17 cellular contexts compared by ENCODE assay signal in genomic region chr4:98643760-98644159, GRCh38. TPM values are rescaled to one million over a fixed set of nuclear protein-coding genes. Genes with fewer than 3 reads are reported as not detected.
DNase-seq lines count a peak whose midpoint lies in the region; ATAC-seq and TF ChIP-seq lines count a peak whose summit lies in the region.
"Had no signal": no experiment of that assay in that cellular context is flagged by ENCODE, and none has a peak within 500 bp of the region (broad histone marks: within the 10 kb centered on the region; RNA-seq: fewer than 3 reads in every experiment).

No MANE protein-coding gene starts in this region.

- H3K9me3 Mint-ChIP-seq in activated T-cell treated with anti-CD3 and anti-CD28 coated beads, Interleukin-2, amount 50 U/mL, for 72 hours: no peaks in the 10 kb centered on the region
- no peaks in the 10 kb centered on the region for H3K9me3 Mint-ChIP-seq in central memory CD8-positive, alpha-beta T cell
- H3K9me3 Mint-ChIP-seq in stimulated activated effector memory CD8-positive, alpha-beta T cell treated with anti-CD3 and anti-CD28 coated beads, Interleukin-12 subunit alpha, Interleukin-12 subunit beta, amount 100 ng/mL, for 72 hours: no peaks in the 10 kb centered on the region
- H3K9me3 Mint-ChIP-seq: mesothelial cell of epicardium had no signal

- peak overlapping the region; percentile 92 for H3K27ac Mint-ChIP-seq in activated T-cell treated with anti-CD3 and anti-CD28 coated beads, Interleukin-2, amount 50 U/mL, for 72 hours
- peak overlapping the region; percentile 25 for H3K27ac Mint-ChIP-seq in central memory CD8-positive, alpha-beta T cell (ENCODE audit: low read depth)
- no peak overlapping the region for H3K27ac Mint-ChIP-seq in stimulated activated effector memory CD8-positive, alpha-beta T cell treated with anti-CD3 and anti-CD28 coated beads, Interleukin-12 subunit alpha, Interleukin-12 subunit beta, amount 100 ng/mL, for 72 hours
- H3K27ac Mint-ChIP-seq: mesothelial cell of epicardium had no signal

- POLR2A ChIA-PET in PC-3 (lab: Charles Lee; ENCODE audit: unreplicated experiment): interaction anchor here (0.6 kb wide), 1 partner anchor 10 kb away, joined by 4 read pairs; no protein-coding TSS in a partner anchor

- CTCF ChIA-PET in PC-3 (lab: Charles Lee): no interaction called here

- intact Hi-C loops in PC-3 (cut with micrococcal nuclease): no loop called here

- H3K27ac ChIP-seq in PC-3 (ENCODE audit: low read length): peak overlapping the region; percentile 66

- no TSS peak for BruUV-seq in PC-3 (replicated peaks; lab: Mats Ljungman, UMichigan)

- H3K4me3 Mint-ChIP-seq in activated T-cell treated with anti-CD3 and anti-CD28 coated beads, Interleukin-2, amount 50 U/mL, for 72 hours: peak overlapping the region; percentile 74 to 87
- peak overlapping the region; percentile 20 for H3K4me3 Mint-ChIP-seq in central memory CD8-positive, alpha-beta T cell
- H3K4me3 Mint-ChIP-seq in stimulated activated effector memory CD8-positive, alpha-beta T cell treated with anti-CD3 and anti-CD28 coated beads, Interleukin-12 subunit alpha, Interleukin-12 subunit beta, amount 100 ng/mL, for 72 hours: peak overlapping the region; percentile 36
- H3K4me3 Mint-ChIP-seq: brain, mesothelial cell of epicardium had no signal

- no peaks in the 10 kb centered on the region for H3F3A ChIP-seq in PC-3 (ENCODE audit: low read length, unreplicated experiment)

- H3K9me2 ChIP-seq in PC-3 (replicated peaks; ENCODE audit: low read length): no peaks in the 10 kb centered on the region

- H3K4me1 ChIP-seq in PC-3 (ENCODE audit: insufficient read depth, low read length): peaks cover 46% of the 10 kb centered on the region

- no peaks in the 10 kb centered on the region for H4K20me1 ChIP-seq in PC-3 (ENCODE audit: low read length)

- H3K79me2 ChIP-seq in PC-3 (ENCODE audit: low read length): peaks cover 92% of the 10 kb centered on the region

- H3K36me3 ChIP-seq in PC-3 (ENCODE audit: low read depth, low read length): no peaks in the 10 kb centered on the region
- H3K36me3 ChIP-seq: HAP-1 had no signal

- H2AFZ ChIP-seq in PC-3 (ENCODE audit: low read length): no peak overlapping the region

- no peak for TF ChIP-seq CTCF in PC-3 (conservative IDR thresholded peaks at IDR 0.05; ENCODE audit: low read depth, low read length)

- DNase-seq in activated T-cell treated with anti-CD3 and anti-CD28 coated beads, Interleukin-2, amount 50 U/mL, for 72 hours: no peak
- DNase-seq in activated T-cell treated with anti-CD3 and anti-CD28 coated beads for 4 hours: no peak
- no peak for DNase-seq in PC-3
- no peak for DNase-seq in central memory CD8-positive, alpha-beta T cell (ENCODE audit: low spot score in 2 of 2)
- no peak for DNase-seq in stimulated activated effector memory CD8-positive, alpha-beta T cell treated with anti-CD3 and anti-CD28 coated beads, Interleukin-12 subunit alpha, Interleukin-12 subunit beta, amount 100 ng/mL, for 72 hours (ENCODE audit: low spot score in 2 of 2)
- DNase-seq in HuH-7 (ENCODE audit: low spot score): no peak
- DNase-seq: activated gamma-delta T cell; effector CD4-positive, alpha-beta T cell; SHP77; T-helper 9 cell; testis had no signal

- peak overlapping the region; percentile 14; the same call in 1 of the 2 replicates for H3K4me2 ChIP-seq in PC-3 (ENCODE audit: low read length)

- H3K9me3 ChIP-seq in PC-3 (ENCODE audit: low read length): no peaks in the 10 kb centered on the region
- H3K9me3 ChIP-seq: HAP-1, testis had no signal

- no peaks in the 10 kb centered on the region for H3K27me3 ChIP-seq in PC-3 (ENCODE audit: low read length)
- H3K27me3 ChIP-seq: testis had no signal

- peaks cover 66% of the 10 kb centered on the region for H3K4me1 Mint-ChIP-seq in activated T-cell treated with anti-CD3 and anti-CD28 coated beads, Interleukin-2, amount 50 U/mL, for 72 hours (ENCODE audit: low read depth)
- H3K4me1 Mint-ChIP-seq in central memory CD8-positive, alpha-beta T cell: peaks cover 40% of the 10 kb centered on the region
- peaks cover 53% of the 10 kb centered on the region for H3K4me1 Mint-ChIP-seq in stimulated activated effector memory CD8-positive, alpha-beta T cell treated with anti-CD3 and anti-CD28 coated beads, Interleukin-12 subunit alpha, Interleukin-12 subunit beta, amount 100 ng/mL, for 72 hours

- H3K27me3 Mint-ChIP-seq in activated T-cell treated with anti-CD3 and anti-CD28 coated beads, Interleukin-2, amount 50 U/mL, for 72 hours (ENCODE audit: low read depth): no peaks in the 10 kb centered on the region
- H3K27me3 Mint-ChIP-seq in central memory CD8-positive, alpha-beta T cell: no peaks in the 10 kb centered on the region
- H3K27me3 Mint-ChIP-seq: brain had no signal

- ATAC-seq in activated T-cell treated with anti-CD3 and anti-CD28 coated beads, Interleukin-2, amount 50 U/mL, for 72 hours (replicated peaks in 1 of 2): no peak
- ATAC-seq in PC-3: no peak
- ATAC-seq in central memory CD8-positive, alpha-beta T cell (replicated peaks; ENCODE audit: extremely low read depth, poor library complexity, severe bottlenecking): no peak
- no peak for ATAC-seq in stimulated activated effector memory CD8-positive, alpha-beta T cell treated with anti-CD3 and anti-CD28 coated beads, Interleukin-12 subunit alpha, Interleukin-12 subunit beta, amount 100 ng/mL, for 72 hours
- no peak for ATAC-seq in GM19455 (IDR thresholded peaks at IDR 0.05; ENCODE audit: unreplicated experiment)
- no peak for ATAC-seq in GM19351 (IDR thresholded peaks at IDR 0.05; ENCODE audit: unreplicated experiment)
- ATAC-seq: sciatic nerve had no signal

- no peak overlapping the region for H3K9ac ChIP-seq in PC-3 (ENCODE audit: low read length)

- H3K4me3 ChIP-seq in PC-3 (ENCODE audit: low read length): no peak overlapping the region
- H3K4me3 ChIP-seq: HAP-1, testis had no signal

- peaks cover 0 to 4% of the 10 kb centered on the region in 2 donors for H3K36me3 Mint-ChIP-seq in activated T-cell treated with anti-CD3 and anti-CD28 coated beads, Interleukin-2, amount 50 U/mL, for 72 hours (ENCODE audit: insufficient read depth in 2 of 2)
- peaks cover 2% of the 10 kb centered on the region for H3K36me3 Mint-ChIP-seq in central memory CD8-positive, alpha-beta T cell (ENCODE audit: insufficient read depth)
- no peaks in the 10 kb centered on the region for H3K36me3 Mint-ChIP-seq in stimulated activated effector memory CD8-positive, alpha-beta T cell treated with anti-CD3 and anti-CD28 coated beads, Interleukin-12 subunit alpha, Interleukin-12 subunit beta, amount 100 ng/mL, for 72 hours
- H3K36me3 Mint-ChIP-seq: mesothelial cell of epicardium had no signal

RNA-seq across cellular contexts. Expression of gene TSPAN5, which starts 14.7 kb away (rescaled TPM):
- 10 to 100 TPM; 19.6 to 22.9 TPM for total RNA-seq in activated T-cell treated with anti-CD3 and anti-CD28 coated beads, Interleukin-2, amount 50 U/mL, for 72 hours
- total RNA-seq in PC-3 (2014; rRNA removed): 41.8 and 50.3 TPM in 2 replicates

Comparison
In these comparisons a context has a peak if more than half of its experiments do, and no peak if none do; other contexts are left out.
1. H3K4me3 Mint-ChIP-seq: peak in every context shown above with its lines; median percentile 80 in activated T-cell treated with anti-CD3 and anti-CD28 coated beads, Interleukin-2, amount 50 U/mL, for 72 hours; 36 in stimulated activated effector memory CD8-positive, alpha-beta T cell treated with anti-CD3 and anti-CD28 coated beads, Interleukin-12 subunit alpha, Interleukin-12 subunit beta, amount 100 ng/mL, for 72 hours; 20 in central memory CD8-positive, alpha-beta T cell.